In genomic region chr5:154189256-154189818, GRCh38 we compare ENCODE assay signal across 8 cellular contexts. TPM values are rescaled to one million over a fixed set of nuclear protein-coding genes. Genes with fewer than 3 reads are reported as not detected.
A peak's percentile ranks its signal among the peaks of the same experiment; 100 is the strongest.
DNase-seq lines count a peak whose midpoint lies in the region; ATAC-seq and TF ChIP-seq lines count a peak whose summit lies in the region.

No MANE protein-coding gene starts in this region.

- peak overlapping the region; percentile 93 for H3K27ac ChIP-seq in left ventricle myocardium inferior (replicated peaks)
- H3K27ac ChIP-seq in sigmoid colon, result peak overlapping the region; percentile 76 to 89 (median 83)

- H3K27me3 ChIP-seq in left ventricle myocardium inferior (ENCODE audit: low read depth) (no peaks in the 10 kb centered on the region), sigmoid colon (no peaks in the 10 kb centered on the region)

- ATAC-seq in GM18498 (IDR thresholded peaks at IDR 0.05; ENCODE audit: unreplicated experiment) (peak; percentile 6), HG02588 (IDR thresholded peaks at IDR 0.05; ENCODE audit: unreplicated experiment) (peak; percentile 7)

- H3K4me3 ChIP-seq in WI38 (ENCODE audit: low read depth, low read length) (peak overlapping the region; percentile 84), left ventricle myocardium inferior (peak overlapping the region; percentile 95), sigmoid colon (peak overlapping the region; percentile 56 to 96 (median 74))

- intact Hi-C loops in left ventricle myocardium inferior (cut with micrococcal nuclease) (loop anchor here (10.0 kb wide), 1 partner anchor 215 kb away; no protein-coding TSS in a partner anchor), sigmoid colon (cut with DNase I) (loop anchor here (10.0 kb wide), 1 partner anchor 105 kb away; no protein-coding TSS in a partner anchor)

- no peak for TF ChIP-seq EP300 in sigmoid colon (IDR thresholded peaks at IDR 0.05)

- peak; percentile 18 for DNase-seq in left ventricle myocardium inferior
- DNase-seq in sigmoid colon, result peak; percentile 75
- DNase-seq in T1000 (lab: John Stamatoyannopoulos, UW), result no peak
- DNase-seq in NCI-H2227 treated with DMSO at 0.1 percent for 48 hours (lab: John Stamatoyannopoulos, UW), result no peak
- no peak for DNase-seq in KBM-7

- WGBS in sigmoid colon, 2 donors, result 4 to 11% methylated on average over 25 of the region's 25 CpGs

- in situ Hi-C loops in KBM-7 (cut with MboI; ENCODE audit: low pct_unique_long_range_greater_than_20kb, low sequenced_read_pairs), result no loop called here

- TF ChIP-seq POLR2A in sigmoid colon (IDR thresholded peaks at IDR 0.05), result no peak

- no peaks in the 10 kb centered on the region for H3K9me3 ChIP-seq in left ventricle myocardium inferior (replicated peaks)
- no peaks in the 10 kb centered on the region for H3K9me3 ChIP-seq in sigmoid colon

- H3K4me1 ChIP-seq in left ventricle myocardium inferior, result peaks cover 50% of the 10 kb centered on the region
- peaks cover 0 to 46% (median 39%) of the 10 kb centered on the region in 4 donors for H3K4me1 ChIP-seq in sigmoid colon

- TF ChIP-seq CTCF in WI38 (IDR thresholded peaks at IDR 0.05; ENCODE audit: low read depth, low read length), result no peak
- TF ChIP-seq CTCF in left ventricle myocardium inferior (IDR thresholded peaks at IDR 0.05; ENCODE audit: borderline replicate concordance), result no peak
- no peak for TF ChIP-seq CTCF in sigmoid colon (IDR thresholded peaks at IDR 0.05)

- no peaks in the 10 kb centered on the region for H3K36me3 ChIP-seq in left ventricle myocardium inferior
- H3K36me3 ChIP-seq in sigmoid colon, result no peaks in the 10 kb centered on the region

RNA-seq across cellular contexts. Expression of gene GALNT10, which starts 1.2 kb away (rescaled TPM):
- total RNA-seq in left ventricle myocardium inferior (11.5 TPM), sigmoid colon (10 to 100 TPM; 24.3 to 41.7 (median 37.2) TPM)
- 10 to 100 TPM in 1 of 3 donors, 1 to 10 TPM in 2; 6.0 to 21.2 (median 7.2) TPM for polyA plus RNA-seq in sigmoid colon

Comparison
In these comparisons a context has a peak if more than half of its experiments do, and no peak if none do; other contexts are left out.
1. DNase-seq: peak in left ventricle myocardium inferior (single experiment) and sigmoid colon (single experiment); none in T1000 (single experiment), NCI-H2227 treated with DMSO at 0.1 percent for 48 hours (single experiment) and KBM-7 (single experiment).
2. Peak in every context shown above with its lines, with median percentiles within 50 percentile points of each other: H3K4me3 ChIP-seq.